Comparison of ENCODE assay signal across 18 cellular contexts in genomic region chr7:4842302-4843064, GRCh38. TPM values are rescaled to one million over a fixed set of nuclear protein-coding genes. Genes with fewer than 3 reads are reported as not detected.
A peak's percentile ranks its signal among the peaks of the same experiment; 100 is the strongest.
DNase-seq lines count a peak whose midpoint lies in the region; ATAC-seq and TF ChIP-seq lines count a peak whose summit lies in the region.
"Had no signal": no experiment of that assay in that cellular context is flagged by ENCODE, and none has a peak within 500 bp of the region (broad histone marks: within the 10 kb centered on the region; RNA-seq: fewer than 3 reads in every experiment).

No MANE protein-coding gene starts in this region.

- H2AK5ac ChIP-seq in neuronal stem cell (ENCODE audit: low read depth, low read length): no peak overlapping the region

- peak overlapping the region; percentile 60 for H3K18ac ChIP-seq in neuronal stem cell (ENCODE audit: low read length)

- no peak overlapping the region for H3K27ac ChIP-seq in GM23248
- H3K27ac ChIP-seq in neuronal stem cell (replicated peaks; ENCODE audit: low read length): no peak overlapping the region
- H3K27ac ChIP-seq: A549 had no signal

- no peak overlapping the region for H3K27ac Mint-ChIP-seq in glutamatergic neuron (ENCODE audit: unreplicated experiment)
- H3K27ac Mint-ChIP-seq in activated naive CD8-positive, alpha-beta T cell treated with anti-CD3 and anti-CD28 coated beads, Interleukin-2, amount 50 U/mL, for 24 hours: no peak overlapping the region
- H3K27ac Mint-ChIP-seq: type B pancreatic cell had no signal

- no peak overlapping the region for H3K23ac ChIP-seq in neuronal stem cell (ENCODE audit: low read depth, low read length, poor library complexity)

- no peak overlapping the region for H2BK120ac ChIP-seq in neuronal stem cell (ENCODE audit: low read depth, low read length)

- H2AFZ ChIP-seq in GM23248 (peak overlapping the region; percentile 48; the same call in 1 of the 2 replicates), neuronal stem cell (ENCODE audit: low read length) (no peak overlapping the region)

- H2BK12ac ChIP-seq in neuronal stem cell (ENCODE audit: low read length): no peak overlapping the region

- H3K27me3 Mint-ChIP-seq in glutamatergic neuron (ENCODE audit: unreplicated experiment): peaks cover 4% of the 10 kb centered on the region
- peaks cover 9% of the 10 kb centered on the region for H3K27me3 Mint-ChIP-seq in activated naive CD8-positive, alpha-beta T cell treated with anti-CD3 and anti-CD28 coated beads, Interleukin-2, amount 50 U/mL, for 24 hours

- DNase-seq in GM23248 (peak; percentile 4), fibroblast of pulmonary artery (ENCODE audit: low read depth) (peak; percentile 71), left kidney (ENCODE audit: low read depth, low spot score) (peak; percentile 95), neuronal stem cell (ENCODE audit: low spot score) (no peak), glutamatergic neuron (no peak), HUDEP-2 (lab: John Stamatoyannopoulos, UW; ENCODE audit: unreplicated experiment in 76 of 76) (no peak), H7 (no peak)
- no peak for DNase-seq in activated naive CD8-positive, alpha-beta T cell treated with anti-CD3 and anti-CD28 coated beads, Interleukin-2, amount 50 U/mL, for 24 hours
- DNase-seq: activated CD4-positive, CD25-positive, alpha-beta regulatory T cell treated with anti-CD3 and anti-CD28 coated beads, Interleukin-2, amount 50 U/mL, for 72 hours; activated gamma-delta T cell treated with Interleukin-2 at 50 U/mL for 16 hours; DMS53; NCI-H187 treated with DMSO at 0.1 percent for 48 hours; NCI-H510A; SHP77 treated with DMSO at 0.1 percent for 48 hours; stimulated activated naive CD4-positive, alpha-beta T cell treated with Interleukin-2 at 50 U/mL for 16 hours; T-helper 2 cell had no signal

- H3F3A ChIP-seq in GM23248 (ENCODE audit: insufficient read depth): no peaks in the 10 kb centered on the region

- H3K9me3 Mint-ChIP-seq in glutamatergic neuron (ENCODE audit: unreplicated experiment): peaks cover 7% of the 10 kb centered on the region
- H3K9me3 Mint-ChIP-seq in activated naive CD8-positive, alpha-beta T cell treated with anti-CD3 and anti-CD28 coated beads, Interleukin-2, amount 50 U/mL, for 24 hours: no peaks in the 10 kb centered on the region
- H3K9me3 Mint-ChIP-seq: type B pancreatic cell had no signal

- H3K9ac ChIP-seq in GM23248 (no peak overlapping the region), neuronal stem cell (ENCODE audit: low read depth, low read length, poor library complexity) (peak overlapping the region; percentile 0)

- peak overlapping the region; percentile 56 for H3K14ac ChIP-seq in neuronal stem cell (ENCODE audit: low read length)

- H3K4me2 ChIP-seq in GM23248 (ENCODE audit: unreplicated experiment) (no peak overlapping the region), neuronal stem cell (ENCODE audit: insufficient read depth, low read length, poor library complexity, severe bottlenecking) (no peak overlapping the region)
- H3K4me2 ChIP-seq: A549 had no signal

- H3K79me2 ChIP-seq in GM23248 (ENCODE audit: insufficient read depth): no peaks in the 10 kb centered on the region

- H2BK15ac ChIP-seq in neuronal stem cell (ENCODE audit: low read length): peak overlapping the region; percentile 21

- no peak overlapping the region for H4K8ac ChIP-seq in neuronal stem cell (ENCODE audit: low read depth, low read length)

- 51 to 55% methylated on average over 22 to 23 of the region's 23 CpGs for WGBS in GM23248 (ENCODE audit: low coverage in 1 of 2, low lambda C conversion rate in 2 of 2, missing lambda C conversion rate in 2 of 2), 2 experiments
- WGBS in neuronal stem cell (ENCODE audit: extremely low coverage in 2 of 2, insufficient read length in 2 of 2, insufficient replicate concordance in 1 of 2), 2 donors: no CpG with 5 or more reads among the region's 23 CpGs

- H3K4me1 ChIP-seq in GM23248 (ENCODE audit: insufficient read depth) (no peaks in the 10 kb centered on the region), neuronal stem cell (ENCODE audit: control insufficient read depth in 2 of 2, insufficient read depth in 1 of 2, low read depth in 1 of 2, low read length in 2 of 2) (peaks cover 8 to 12% of the 10 kb centered on the region in 2 donors)
- H3K4me1 ChIP-seq: A549 had no signal

- H3K4ac ChIP-seq in neuronal stem cell (ENCODE audit: low read length): no peak overlapping the region

- no peak for TF ChIP-seq CTCF in fibroblast of pulmonary artery (IDR thresholded peaks at IDR 0.05; ENCODE audit: low read length, missing control alignments)
- TF ChIP-seq CTCF in glutamatergic neuron (IDR thresholded peaks at IDR 0.05; ENCODE audit: partially characterized antibody, unreplicated experiment): no peak

- peaks cover 20% of the 10 kb centered on the region for H3K4me1 Mint-ChIP-seq in glutamatergic neuron (ENCODE audit: low read depth, unreplicated experiment)
- no peaks in the 10 kb centered on the region for H3K4me1 Mint-ChIP-seq in activated naive CD8-positive, alpha-beta T cell treated with anti-CD3 and anti-CD28 coated beads, Interleukin-2, amount 50 U/mL, for 24 hours

- H3K4me3 Mint-ChIP-seq in glutamatergic neuron (ENCODE audit: unreplicated experiment): no peak overlapping the region
- no peak overlapping the region for H3K4me3 Mint-ChIP-seq in activated naive CD8-positive, alpha-beta T cell treated with anti-CD3 and anti-CD28 coated beads, Interleukin-2, amount 50 U/mL, for 24 hours
- H3K4me3 Mint-ChIP-seq: type B pancreatic cell had no signal

- H3K27me3 ChIP-seq in GM23248 (replicated peaks; ENCODE audit: insufficient read depth): no peaks in the 10 kb centered on the region
- no peaks in the 10 kb centered on the region for H3K27me3 ChIP-seq in neuronal stem cell (ENCODE audit: control insufficient read depth in 3 of 3, insufficient read depth in 3 of 3, low read depth in 1 of 3, low read length in 3 of 3)
- H3K27me3 ChIP-seq in H7 (ENCODE audit: control insufficient read depth, insufficient read depth, low read length): no peaks in the 10 kb centered on the region

- no peaks in the 10 kb centered on the region for H3K9me2 ChIP-seq in GM23248 (ENCODE audit: insufficient read depth)

- H3K9me3 ChIP-seq in GM23248 (ENCODE audit: low read depth): no peaks in the 10 kb centered on the region
- no peaks in the 10 kb centered on the region for H3K9me3 ChIP-seq in neuronal stem cell (replicated peaks in 1 of 2; ENCODE audit: control insufficient read depth in 2 of 2, insufficient read depth in 1 of 2, low read depth in 1 of 2, low read length in 2 of 2)
- H3K9me3 ChIP-seq: A549 had no signal

- no peaks in the 10 kb centered on the region for H3K36me3 Mint-ChIP-seq in glutamatergic neuron (ENCODE audit: unreplicated experiment)
- no peaks in the 10 kb centered on the region for H3K36me3 Mint-ChIP-seq in activated naive CD8-positive, alpha-beta T cell treated with anti-CD3 and anti-CD28 coated beads, Interleukin-2, amount 50 U/mL, for 24 hours (ENCODE audit: low read depth)
- H3K36me3 Mint-ChIP-seq: type B pancreatic cell had no signal

- no peak overlapping the region for H3K4me3 ChIP-seq in GM23248
- no peak overlapping the region for H3K4me3 ChIP-seq in fibroblast of pulmonary artery (replicated peaks; ENCODE audit: low read depth, low read length)
- no peak overlapping the region for H3K4me3 ChIP-seq in neuronal stem cell (ENCODE audit: low read length in 2 of 2)
- no peak overlapping the region for H3K4me3 ChIP-seq in H7 (ENCODE audit: insufficient read depth, low read depth, low read length)
- H3K4me3 ChIP-seq: A549 had no signal

- no peak overlapping the region for H4K91ac ChIP-seq in neuronal stem cell (ENCODE audit: low read depth, low read length, poor library complexity)

- H3K36me3 ChIP-seq in GM23248 (ENCODE audit: low read depth) (no peaks in the 10 kb centered on the region), neuronal stem cell (replicated peaks in 1 of 2; ENCODE audit: control insufficient read depth in 2 of 2, insufficient read depth in 2 of 2, low read length in 2 of 2) (no peaks in the 10 kb centered on the region), H7 (replicated peaks; ENCODE audit: control insufficient read depth, insufficient read depth, low read length) (no peaks in the 10 kb centered on the region)

- no peaks in the 10 kb centered on the region for H4K20me1 ChIP-seq in GM23248 (ENCODE audit: insufficient read depth)

- in situ Hi-C loops in GM23248 (cut with MboI): no loop called here

- H3K79me1 ChIP-seq in neuronal stem cell (ENCODE audit: low read depth, low read length): no peaks in the 10 kb centered on the region

- no peak for ATAC-seq in activated naive CD8-positive, alpha-beta T cell treated with anti-CD3 and anti-CD28 coated beads, Interleukin-2, amount 50 U/mL, for 24 hours

- no peak overlapping the region for H2BK5ac ChIP-seq in neuronal stem cell (ENCODE audit: low read length)

RNA-seq across cellular contexts. Expression of gene PAPOLB, which starts 19.3 kb away (rescaled TPM):
- total RNA-seq in GM23248 (2014; rRNA removed; shearing (Covaris generic)): 0.11 TPM in 1 of 2 replicates, not detected in the other
- polyA plus RNA-seq in GM23248 (2016; fragmentation: Nextera tagmentation; extraction: Ambion mirVana): 0.04 TPM in 1 of 2 replicates, not detected in the other
- not detected for polyA plus RNA-seq in neuronal stem cell (2013, experiment 1 of 2)
- 0.01 TPM for polyA plus RNA-seq in neuronal stem cell (2013, experiment 2 of 2)
- 1.2 TPM for total RNA-seq in glutamatergic neuron (ENCODE audit: unreplicated experiment)
- total RNA-seq in H7 (2014; rRNA removed; shearing (Covaris generic)): 0.14 TPM in 1 of 2 replicates, not detected in the other
- polyA plus RNA-seq: A549 had no signal

RNA-seq across cellular contexts. Expression of gene RADIL, which starts 41.0 kb away (rescaled TPM):
- 0.13 and 4.3 TPM in 2 replicates for total RNA-seq in GM23248 (2014; rRNA removed; shearing (Covaris generic))
- 0.55 and 0.77 TPM in 2 replicates for polyA plus RNA-seq in GM23248 (2016; fragmentation: Nextera tagmentation; extraction: Ambion mirVana)
- 6.1 TPM for polyA plus RNA-seq in neuronal stem cell (2013, experiment 1 of 2)
- polyA plus RNA-seq in neuronal stem cell (2013, experiment 2 of 2): 6.0 TPM
- total RNA-seq in glutamatergic neuron (ENCODE audit: unreplicated experiment): 31.3 TPM
- 9.8 and 14.1 TPM in 2 replicates for total RNA-seq in H7 (2014; rRNA removed; shearing (Covaris generic))

Comparison
In these comparisons a context has a peak if more than half of its experiments do, and no peak if none do; other contexts are left out.
1. DNase-seq: peak in GM23248 (single experiment), fibroblast of pulmonary artery (single experiment) and left kidney (single experiment); none in neuronal stem cell (single experiment), glutamatergic neuron (single experiment), HUDEP-2 (0 of 76), activated naive CD8-positive, alpha-beta T cell treated with anti-CD3 and anti-CD28 coated beads, Interleukin-2, amount 50 U/mL, for 24 hours (single experiment) and H7 (single experiment).